11 cellular contexts compared by ENCODE assay signal in genomic region chr3:183387797-183388196, GRCh38. TPM values are rescaled to one million over a fixed set of nuclear protein-coding genes. Genes with fewer than 3 reads are reported as not detected.
"Had no signal": no experiment of that assay in that cellular context is flagged by ENCODE, and none has a peak within 500 bp of the region (broad histone marks: within the 10 kb centered on the region; RNA-seq: fewer than 3 reads in every experiment).

No MANE protein-coding gene starts in this region.

- H3K4me3 ChIP-seq: GM23248, GM23338, HAP-1 had no signal

- ATAC-seq: GM23338, HCT116 had no signal

- H3K27ac ChIP-seq: GM23248 had no signal

- H2AFZ ChIP-seq: GM23248, GM23338 had no signal

- H3K4me2 ChIP-seq: GM23338 had no signal

- H3K9me3 ChIP-seq: HAP-1 had no signal

- FAIRE-seq: H1, H54 had no signal

- DNase-seq: GM23248, GOT3, H7, H9, HCEC 1CT, HFFc6 had no signal

- H3K4me1 ChIP-seq: HAP-1 had no signal

- H3K36me3 ChIP-seq: HAP-1 had no signal

- H3K9ac ChIP-seq: GM23248 had no signal

RNA-seq across cellular contexts. Expression of gene MCF2L2, which starts 40.6 kb away (rescaled TPM):
- total RNA-seq: GM23248 had no signal
- polyA plus RNA-seq: GM23248 had no signal
